ENCODE assay signal across 13 cellular contexts in genomic region chr13:42011601-42012401, GRCh38. TPM values are rescaled to one million over a fixed set of nuclear protein-coding genes. Genes with fewer than 3 reads are reported as not detected.
DNase-seq lines count a peak whose midpoint lies in the region; ATAC-seq and TF ChIP-seq lines count a peak whose summit lies in the region.
"Had no signal": no experiment of that assay in that cellular context is flagged by ENCODE, and none has a peak within 500 bp of the region (broad histone marks: within the 10 kb centered on the region; RNA-seq: fewer than 3 reads in every experiment).

No MANE protein-coding gene starts in this region.

- H3K4me3 Mint-ChIP-seq in Calu3 (ENCODE audit: low read depth, unreplicated experiment) (peak overlapping the region; percentile 7), neural progenitor cell (no peak overlapping the region)
- H3K4me3 Mint-ChIP-seq in stimulated activated naive CD8-positive, alpha-beta T cell treated with anti-CD3 and anti-CD28 coated beads, Interleukin-15, amount 100 ng/mL, for 72 hours = no peak overlapping the region
- H3K4me3 Mint-ChIP-seq: natural killer cell treated with Interleukin-12 subunit alpha and Interleukin-12 subunit beta and Interleukin-15 and Interleukin-18, amount 100 ng/mL, for 72 hours had no signal

- H3K36me3 ChIP-seq in esophagus squamous epithelium (no peaks in the 10 kb centered on the region), neural progenitor cell (no peaks in the 10 kb centered on the region)
- H3K36me3 ChIP-seq: ascending aorta had no signal

- no peak for ATAC-seq in stimulated activated naive CD8-positive, alpha-beta T cell treated with anti-CD3 and anti-CD28 coated beads, Interleukin-15, amount 100 ng/mL, for 72 hours
- ATAC-seq: natural killer cell treated with Interleukin-12 subunit alpha and Interleukin-12 subunit beta and Interleukin-15 and Interleukin-18, amount 100 ng/mL, for 72 hours had no signal

- H3K27ac ChIP-seq in esophagus squamous epithelium (no peak overlapping the region), neural progenitor cell (no peak overlapping the region)
- H3K27ac ChIP-seq: ascending aorta, HL-60 had no signal

- no peaks in the 10 kb centered on the region for H3K36me3 Mint-ChIP-seq in Calu3 (ENCODE audit: insufficient read depth, unreplicated experiment)
- H3K36me3 Mint-ChIP-seq in neural progenitor cell = no peaks in the 10 kb centered on the region
- H3K36me3 Mint-ChIP-seq: natural killer cell treated with Interleukin-12 subunit alpha and Interleukin-12 subunit beta and Interleukin-15 and Interleukin-18, amount 100 ng/mL, for 72 hours had no signal

- H3K4me1 ChIP-seq in esophagus squamous epithelium (peaks cover 0 to 12% (median 4%) of the 10 kb centered on the region in 3 donors), neural progenitor cell (no peaks in the 10 kb centered on the region)

- CTCF ChIA-PET in Calu3 (lab: Charles Lee) = no interaction called here

- no peaks in the 10 kb centered on the region for H4K20me1 ChIP-seq in neural progenitor cell (ENCODE audit: low read depth)

- TF ChIP-seq POLR2A in esophagus squamous epithelium (IDR thresholded peaks at IDR 0.05) = no peak

- H3K79me2 ChIP-seq in neural progenitor cell (ENCODE audit: low read depth) = no peaks in the 10 kb centered on the region

- H3K27me3 ChIP-seq in esophagus squamous epithelium = no peaks in the 10 kb centered on the region
- no peaks in the 10 kb centered on the region for H3K27me3 ChIP-seq in neural progenitor cell
- H3K27me3 ChIP-seq: ascending aorta had no signal

- no TSS peak for BruUV-seq in Calu3 (replicated peaks; lab: Mats Ljungman, UMichigan)

- TF ChIP-seq CTCF in Calu3 (IDR thresholded peaks at IDR 0.05; ENCODE audit: unreplicated experiment) (no peak), esophagus squamous epithelium (IDR thresholded peaks at IDR 0.05) (no peak), neural progenitor cell (IDR thresholded peaks at IDR 0.05) (no peak)

- no peak overlapping the region for H3K9ac ChIP-seq in neural progenitor cell

- H3K9me3 ChIP-seq in esophagus squamous epithelium (no peaks in the 10 kb centered on the region), neural progenitor cell (ENCODE audit: low read depth) (no peaks in the 10 kb centered on the region)
- H3K9me3 ChIP-seq: ascending aorta had no signal

- H2AFZ ChIP-seq in neural progenitor cell (replicated peaks) = peak overlapping the region; percentile 96

- intact Hi-C loops in Calu3 (cut with micrococcal nuclease; ENCODE audit: unreplicated experiment) = no loop called here
- intact Hi-C loops in esophagus squamous epithelium (cut with DNase I) = no loop called here

- WGBS in esophagus squamous epithelium, 2 donors = 29 to 42% methylated on average over 16 of the region's 16 CpGs

- H3F3A ChIP-seq in neural progenitor cell (ENCODE audit: low read depth) = no peaks in the 10 kb centered on the region

- H3K4me3 ChIP-seq in esophagus squamous epithelium = peak overlapping the region; percentile 9 to 52 (median 30)
- H3K4me3 ChIP-seq in neural progenitor cell = no peak overlapping the region

- H3K9me3 Mint-ChIP-seq in Calu3 (ENCODE audit: low read depth, unreplicated experiment) = no peaks in the 10 kb centered on the region
- H3K9me3 Mint-ChIP-seq in neural progenitor cell = no peaks in the 10 kb centered on the region
- no peaks in the 10 kb centered on the region for H3K9me3 Mint-ChIP-seq in stimulated activated naive CD8-positive, alpha-beta T cell treated with anti-CD3 and anti-CD28 coated beads, Interleukin-15, amount 100 ng/mL, for 72 hours
- H3K9me3 Mint-ChIP-seq: natural killer cell treated with Interleukin-12 subunit alpha and Interleukin-12 subunit beta and Interleukin-15 and Interleukin-18, amount 100 ng/mL, for 72 hours had no signal

- H3K4me2 ChIP-seq in neural progenitor cell = peak overlapping the region; percentile 7

- DNase-seq in Calu3 (peak; percentile 14), NCI-H146 (lab: John Stamatoyannopoulos, UW) (peak; percentile 46), esophagus squamous epithelium (lab: John Stamatoyannopoulos, UW) (no peak), neural progenitor cell (ENCODE audit: low spot score) (peak; percentile 18), putamen (ENCODE audit: low spot score) (no peak), NCI-H1694 treated with DMSO at 0.1 percent for 48 hours (lab: John Stamatoyannopoulos, UW) (no peak), RKO (ENCODE audit: low spot score) (no peak)
- no peak for DNase-seq in stimulated activated naive CD8-positive, alpha-beta T cell treated with anti-CD3 and anti-CD28 coated beads, Interleukin-15, amount 100 ng/mL, for 72 hours
- DNase-seq: MV-4-11, SW 1271 had no signal

- no peak overlapping the region for H3K27ac Mint-ChIP-seq in Calu3 (ENCODE audit: unreplicated experiment)
- no peak overlapping the region for H3K27ac Mint-ChIP-seq in neural progenitor cell
- no peak overlapping the region for H3K27ac Mint-ChIP-seq in stimulated activated naive CD8-positive, alpha-beta T cell treated with anti-CD3 and anti-CD28 coated beads, Interleukin-15, amount 100 ng/mL, for 72 hours
- H3K27ac Mint-ChIP-seq: natural killer cell treated with Interleukin-12 subunit alpha and Interleukin-12 subunit beta and Interleukin-15 and Interleukin-18, amount 100 ng/mL, for 72 hours had no signal

- H3K27me3 Mint-ChIP-seq in Calu3 (ENCODE audit: unreplicated experiment) = no peaks in the 10 kb centered on the region
- H3K27me3 Mint-ChIP-seq in neural progenitor cell (ENCODE audit: insufficient read depth, low read depth) = peaks cover 2% of the 10 kb centered on the region
- H3K27me3 Mint-ChIP-seq in stimulated activated naive CD8-positive, alpha-beta T cell treated with anti-CD3 and anti-CD28 coated beads, Interleukin-15, amount 100 ng/mL, for 72 hours = peaks cover 25% of the 10 kb centered on the region

- peaks cover 10% of the 10 kb centered on the region for H3K4me1 Mint-ChIP-seq in Calu3 (ENCODE audit: low read depth, unreplicated experiment)
- peaks cover 2% of the 10 kb centered on the region for H3K4me1 Mint-ChIP-seq in neural progenitor cell
- H3K4me1 Mint-ChIP-seq in stimulated activated naive CD8-positive, alpha-beta T cell treated with anti-CD3 and anti-CD28 coated beads, Interleukin-15, amount 100 ng/mL, for 72 hours = no peaks in the 10 kb centered on the region

RNA-seq across cellular contexts. Expression of gene DGKH, which starts 36.6 kb away (rescaled TPM):
- 18.9 and 19.1 TPM in 2 replicates for total RNA-seq in Calu3 (2022)
- total RNA-seq in esophagus squamous epithelium = 10 to 100 TPM in 2 of 4 donors, 1 to 10 TPM in 2; 5.7 to 24.0 (median 15.0) TPM
- total RNA-seq in neural progenitor cell (ENCODE audit: low replicate concordance) = 8.4 and 12.1 TPM in 2 replicates

RNA-seq across cellular contexts. Expression of gene VWA8, which starts 50.9 kb away (rescaled TPM):
- total RNA-seq in Calu3 (2022) (13.8 and 15.2 TPM in 2 replicates), esophagus squamous epithelium (10 to 100 TPM; 10.5 to 23.7 (median 17.3) TPM), neural progenitor cell (ENCODE audit: low replicate concordance) (12.4 and 12.6 TPM in 2 replicates)

Comparison
In these comparisons a context has a peak if more than half of its experiments do, and no peak if none do; other contexts are left out.
1. DNase-seq: peak in Calu3 (single experiment), NCI-H146 (single experiment) and neural progenitor cell (single experiment); none in esophagus squamous epithelium (single experiment), putamen (single experiment), stimulated activated naive CD8-positive, alpha-beta T cell treated with anti-CD3 and anti-CD28 coated beads, Interleukin-15, amount 100 ng/mL, for 72 hours (0 of 2), NCI-H1694 treated with DMSO at 0.1 percent for 48 hours (single experiment) and RKO (single experiment).